In the genomic region with DNA sequence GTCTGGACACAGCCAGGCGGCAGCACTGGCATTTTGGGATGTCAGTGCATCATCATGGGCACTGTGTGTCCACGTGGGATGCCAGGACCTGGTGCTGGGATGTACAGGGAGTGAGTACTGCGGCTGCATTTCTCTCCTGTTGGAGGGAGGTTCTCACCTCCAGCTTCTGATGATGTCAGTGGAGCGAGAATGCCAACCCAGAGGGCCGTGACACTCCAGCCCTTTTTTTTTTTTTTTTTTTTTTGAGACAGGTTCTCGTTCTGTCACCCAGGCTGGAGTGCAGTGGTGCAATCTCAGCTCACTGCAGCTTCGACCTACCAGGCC, we compare ENCODE assay signal across 14 cellular contexts. TPM values are rescaled to one million over a fixed set of nuclear protein-coding genes. Genes with fewer than 3 reads are reported as not detected.
DNase-seq lines count a peak whose midpoint lies in the region; ATAC-seq and TF ChIP-seq lines count a peak whose summit lies in the region.
"Had no signal": no experiment of that assay in that cellular context is flagged by ENCODE, and none has a peak within 500 bp of the region (broad histone marks: within the 10 kb centered on the region; RNA-seq: fewer than 3 reads in every experiment).

No MANE protein-coding gene starts in this region.

- H3K9me2 ChIP-seq in MM.1S (replicated peaks; ENCODE audit: insufficient read depth, low read length): no peaks in the 10 kb centered on the region

- TF ChIP-seq POLR2A in tibial nerve (IDR thresholded peaks at IDR 0.05): no peak

- 78 to 80% methylated on average over 7 of the region's 7 CpGs for WGBS in tibial nerve, 2 donors

- H3K4me3 ChIP-seq in MM.1S (ENCODE audit: low read length) (no peak overlapping the region), tibial nerve (no peak overlapping the region)
- H3K4me3 ChIP-seq: lower lobe of right lung had no signal

- peak; percentile 4 for DNase-seq in EH (ENCODE audit: low read depth)
- DNase-seq in MM.1S: no peak
- DNase-seq in cerebellum (ENCODE audit: low spot score): peak; percentile 82
- DNase-seq in progenitor cell of endocrine pancreas (ENCODE audit: low spot score, unreplicated experiment): no peak
- no peak for DNase-seq in effector CD4-positive, alpha-beta T cell
- no peak for DNase-seq in tibial nerve (ENCODE audit: low spot score in 2 of 2)
- DNase-seq in islet precursor cell: no peak
- DNase-seq: activated CD4-positive, alpha-beta T cell treated with anti-CD3 and anti-CD28 coated beads, Interleukin-2, amount 50 U/mL, for 48 hours; activated naive CD4-positive, alpha-beta T cell treated with Interleukin-2 at 50 U/mL for 16 hours; lower lobe of right lung; NCI-H1436 treated with DMSO at 0.1 percent for 48 hours; NCI-H446 treated with DMSO at 0.1 percent for 48 hours had no signal

- H3K27ac ChIP-seq in MM.1S (ENCODE audit: low read length): peak overlapping the region; percentile 87; the same call in 1 of the 2 replicates
- peak overlapping the region in 1 of 4 donors; percentile 33 for H3K27ac ChIP-seq in tibial nerve

- peaks cover 7% of the 10 kb centered on the region for H3K4me1 Mint-ChIP-seq in progenitor cell of endocrine pancreas (ENCODE audit: low read depth)

- H3K36me3 ChIP-seq in MM.1S (replicated peaks; ENCODE audit: insufficient read depth, low read length) (no peaks in the 10 kb centered on the region), tibial nerve (peaks cover 0 to 11% (median 0%) of the 10 kb centered on the region in 3 donors)

- no peak for ATAC-seq in GM18909 (IDR thresholded peaks at IDR 0.05; ENCODE audit: poor library complexity, unreplicated experiment)
- ATAC-seq: lower lobe of right lung had no signal

- peak overlapping the region; percentile 54; the same call in 1 of the 2 replicates for H3K9ac ChIP-seq in MM.1S (ENCODE audit: low read length)

- peak overlapping the region; percentile 51; the same call in 1 of the 2 replicates for H3K4me2 ChIP-seq in MM.1S (ENCODE audit: low read depth, low read length)

- H3K9me3 ChIP-seq in MM.1S (replicated peaks; ENCODE audit: insufficient read depth, low read length): no peaks in the 10 kb centered on the region
- no peaks in the 10 kb centered on the region for H3K9me3 ChIP-seq in tibial nerve
- H3K9me3 ChIP-seq: lower lobe of right lung had no signal

- H3K27me3 Mint-ChIP-seq in progenitor cell of endocrine pancreas: no peaks in the 10 kb centered on the region

- peak overlapping the region; percentile 98 for H3K27ac Mint-ChIP-seq in progenitor cell of endocrine pancreas

- TF ChIP-seq EP300 in tibial nerve (IDR thresholded peaks at IDR 0.05): no peak

- H3K9me3 Mint-ChIP-seq in progenitor cell of endocrine pancreas (ENCODE audit: low read depth): no peaks in the 10 kb centered on the region
- H3K9me3 Mint-ChIP-seq: CD8-positive, alpha-beta memory T cell had no signal

- H3K79me2 ChIP-seq in MM.1S (ENCODE audit: low read length): no peaks in the 10 kb centered on the region

- no peaks in the 10 kb centered on the region for H4K20me1 ChIP-seq in MM.1S (ENCODE audit: insufficient read depth, low read length)

- H3F3A ChIP-seq in MM.1S (ENCODE audit: insufficient read depth, low read length): peaks cover 49% of the 10 kb centered on the region

- no peaks in the 10 kb centered on the region for H3K36me3 Mint-ChIP-seq in progenitor cell of endocrine pancreas (ENCODE audit: insufficient read depth)

- peak overlapping the region; percentile 46; the same call in 1 of the 2 replicates for H2AFZ ChIP-seq in MM.1S (ENCODE audit: low read length)

- TF ChIP-seq CTCF in MM.1S (IDR thresholded peaks at IDR 0.05; ENCODE audit: low read length): no peak
- TF ChIP-seq CTCF in progenitor cell of endocrine pancreas (IDR thresholded peaks at IDR 0.05; ENCODE audit: unreplicated experiment): no peak
- no peak for TF ChIP-seq CTCF in tibial nerve (IDR thresholded peaks at IDR 0.05)

- peaks cover 49% of the 10 kb centered on the region for H3K4me1 ChIP-seq in MM.1S (ENCODE audit: low read length)
- peaks cover 0 to 40% (median 9%) of the 10 kb centered on the region in 4 donors for H3K4me1 ChIP-seq in tibial nerve

- H3K4me3 Mint-ChIP-seq in progenitor cell of endocrine pancreas (ENCODE audit: low read depth): no peak overlapping the region

- H3K27me3 ChIP-seq in MM.1S (replicated peaks; ENCODE audit: insufficient read depth, low read length): no peaks in the 10 kb centered on the region
- no peaks in the 10 kb centered on the region for H3K27me3 ChIP-seq in tibial nerve

RNA-seq across cellular contexts. Expression of a gene that starts 26.1 kb away (rescaled TPM):
- total RNA-seq in cerebellum (43.5 TPM), progenitor cell of endocrine pancreas (71.8 and 76.6 TPM in 2 replicates), tibial nerve (10 to 100 TPM; 29.6 to 65.4 (median 33.3) TPM)

RNA-seq across cellular contexts. Expression of a gene that starts 34.9 kb away (rescaled TPM):
- total RNA-seq in cerebellum (67.9 TPM), progenitor cell of endocrine pancreas (86.9 and 94.0 TPM in 2 replicates), tibial nerve (10 to 100 TPM; 25.8 to 79.2 (median 59.9) TPM)

RNA-seq across cellular contexts. Expression of a gene that starts 42.9 kb away (rescaled TPM):
- total RNA-seq in cerebellum: 32.2 TPM
- total RNA-seq in progenitor cell of endocrine pancreas: 109 and 117 TPM in 2 replicates
- 100 to 1,000 TPM in 2 of 4 donors, 10 to 100 TPM in 2; 45.4 to 106 (median 86.4) TPM for total RNA-seq in tibial nerve

Comparison
In these comparisons a context has a peak if more than half of its experiments do, and no peak if none do; other contexts are left out.
1. DNase-seq: peak in EH (single experiment) and cerebellum (single experiment); none in MM.1S (single experiment), progenitor cell of endocrine pancreas (single experiment), effector CD4-positive, alpha-beta T cell (single experiment), tibial nerve (0 of 2) and islet precursor cell (single experiment).